ENCODE assay signal across 10 cellular contexts in the genomic region with DNA sequence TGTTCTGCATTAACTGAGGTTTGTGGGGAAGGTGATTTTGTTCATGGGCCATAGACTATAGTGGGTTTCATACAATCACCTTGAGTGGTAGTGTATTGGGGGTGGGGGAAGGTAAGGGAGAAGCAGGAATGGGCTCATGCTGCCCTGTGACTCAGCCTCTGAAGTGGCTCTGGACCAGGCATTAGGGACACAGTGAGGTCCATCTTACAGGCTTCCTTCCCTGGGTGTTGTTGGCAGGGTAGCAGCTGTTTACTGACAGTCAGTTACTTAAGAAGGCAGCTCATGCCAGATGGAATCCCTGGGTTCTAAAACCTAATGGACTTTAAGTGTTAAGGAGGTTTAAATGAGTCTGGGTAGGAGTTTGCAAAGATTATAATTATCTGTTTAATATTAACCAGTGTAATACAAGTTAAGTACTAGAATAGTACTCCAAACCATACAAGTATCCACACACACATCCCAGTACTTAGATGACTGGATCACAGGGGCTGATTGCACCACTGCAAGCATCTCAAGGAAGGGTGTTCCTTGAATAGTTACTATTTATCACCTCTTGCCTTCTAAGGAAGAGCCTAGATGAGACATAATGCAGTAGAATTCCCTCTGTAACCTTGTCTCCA. TPM values are rescaled to one million over a fixed set of nuclear protein-coding genes. Genes with fewer than 3 reads are reported as not detected.
DNase-seq lines count a peak whose midpoint lies in the region; ATAC-seq, FAIRE-seq and TF ChIP-seq lines count a peak whose summit lies in the region.
"Had no signal": no experiment of that assay in that cellular context is flagged by ENCODE, and none has a peak within 500 bp of the region (broad histone marks: within the 10 kb centered on the region; RNA-seq: fewer than 3 reads in every experiment).

No MANE protein-coding gene starts in this region.

- DNase-seq in NCI-H2171 treated with DMSO at 0.1 percent for 48 hours (lab: John Stamatoyannopoulos, UW): peak; percentile 13
- DNase-seq in NCI-H2171 (lab: John Stamatoyannopoulos, UW): no peak
- no peak for DNase-seq in GM12878 (ENCODE audit: low read depth, low spot score)
- DNase-seq in right atrium auricular region (ENCODE audit: low spot score): no peak
- DNase-seq in upper lobe of left lung: peak in 1 of 2 donors; percentile 82
- DNase-seq in T1000 (lab: John Stamatoyannopoulos, UW): no peak
- no peak for DNase-seq in urothelium cell line (ENCODE audit: low spot score)
- no peak for DNase-seq in activated T-cell treated with anti-CD3 and anti-CD28 coated beads, Interleukin-2, amount 50 U/mL, for 72 hours

- no peak overlapping the region for H3K27ac Mint-ChIP-seq in activated T-cell treated with anti-CD3 and anti-CD28 coated beads, Interleukin-2, amount 50 U/mL, for 72 hours

- intact Hi-C loops in GM12878 (cut with micrococcal nuclease; ENCODE audit: unreplicated experiment): no loop called here

- ATAC-seq in GM12878 (peak; percentile 27; the same call in 2 of the 3 replicates), upper lobe of left lung (ENCODE audit: low FRiP score in 2 of 2) (peak; percentile 73 to 88)
- no peak for ATAC-seq in activated T-cell treated with anti-CD3 and anti-CD28 coated beads, Interleukin-2, amount 50 U/mL, for 72 hours (replicated peaks in 1 of 2)

- SMC1A ChIA-PET in GM12878 (lab: Charles Lee; ENCODE audit: uncharacterized antibody, unreplicated experiment): interaction anchor here (1.1 to 1.4 kb wide), 3 partner anchors 12 to 107 kb away, joined by 3 to 6 read pairs (median 3); no protein-coding TSS in a partner anchor

- H3K36me3 ChIP-seq in GM12878 (ENCODE audit: control insufficient read depth in 2 of 2, insufficient read depth in 2 of 2, low read length in 1 of 2): no peaks in the 10 kb centered on the region
- peaks cover 13% of the 10 kb centered on the region for H3K36me3 ChIP-seq in right atrium auricular region
- H3K36me3 ChIP-seq in upper lobe of left lung: peaks cover 0 to 16% (median 5%) of the 10 kb centered on the region in 4 donors

- RAD21 ChIA-PET in GM12878 (lab: Charles Lee; ENCODE audit: unreplicated experiment): interaction anchor here (1.3 kb wide), 1 partner anchor 107 kb away, joined by 3 read pairs; no protein-coding TSS in a partner anchor

- H3K4me1 Mint-ChIP-seq in activated T-cell treated with anti-CD3 and anti-CD28 coated beads, Interleukin-2, amount 50 U/mL, for 72 hours (ENCODE audit: low read depth): peaks cover 22% of the 10 kb centered on the region

- no peaks in the 10 kb centered on the region for H3K27me3 Mint-ChIP-seq in activated T-cell treated with anti-CD3 and anti-CD28 coated beads, Interleukin-2, amount 50 U/mL, for 72 hours (ENCODE audit: low read depth)

- TF ChIP-seq POLR2A in GM12878 (IDR thresholded peaks at IDR 0.05; ENCODE audit: low read depth, low read length) (no peak), upper lobe of left lung (IDR thresholded peaks at IDR 0.05) (no peak)

- no peaks in the 10 kb centered on the region for H3K27me3 ChIP-seq in GM12878 (replicated peaks in 1 of 2; ENCODE audit: control insufficient read depth in 2 of 2, insufficient read depth in 2 of 2, low read length in 1 of 2)
- no peaks in the 10 kb centered on the region for H3K27me3 ChIP-seq in right atrium auricular region
- H3K27me3 ChIP-seq in upper lobe of left lung: no peaks in the 10 kb centered on the region

- TF ChIP-seq CTCF in GM12878 (IDR thresholded peaks at IDR 0.05 in 2 of 3, conservative IDR thresholded peaks at IDR 0.05 in 1 of 3; ENCODE audit: control insufficient read depth in 2 of 3, extremely low read depth in 1 of 3, insufficient read depth in 1 of 3, low read depth in 3 of 3, low read length in 3 of 3) (no peak), right atrium auricular region (IDR thresholded peaks at IDR 0.05) (no peak), upper lobe of left lung (IDR thresholded peaks at IDR 0.05) (no peak)

- H3K79me2 ChIP-seq in GM12878 (ENCODE audit: control insufficient read depth, insufficient read depth, low read length): no peaks in the 10 kb centered on the region

- peaks cover 0 to 3% of the 10 kb centered on the region in 2 donors for H3K36me3 Mint-ChIP-seq in activated T-cell treated with anti-CD3 and anti-CD28 coated beads, Interleukin-2, amount 50 U/mL, for 72 hours (ENCODE audit: insufficient read depth in 2 of 2)

- POLR2A ChIA-PET in GM12878 (lab: Charles Lee): interaction anchor here (0.5 kb wide), 1 partner anchor 189 kb away, joined by 3 read pairs; no protein-coding TSS in a partner anchor

- H2AFZ ChIP-seq in GM12878 (ENCODE audit: control insufficient read depth, low read depth, low read length): no peak overlapping the region

- peaks cover 0 to 2% of the 10 kb centered on the region in 2 donors for H3K9me3 Mint-ChIP-seq in activated T-cell treated with anti-CD3 and anti-CD28 coated beads, Interleukin-2, amount 50 U/mL, for 72 hours

- no peak overlapping the region for H3K9ac ChIP-seq in GM12878 (ENCODE audit: control insufficient read depth, insufficient read depth, low read length)

- no peaks in the 10 kb centered on the region for H4K20me1 ChIP-seq in GM12878 (ENCODE audit: control insufficient read depth, insufficient read depth)

- no peaks in the 10 kb centered on the region for H3K4me1 ChIP-seq in GM12878 (ENCODE audit: control insufficient read depth, insufficient read depth, low read length)
- peaks cover 0 to 82% of the 10 kb centered on the region in 2 donors for H3K4me1 ChIP-seq in right atrium auricular region
- peaks cover 31 to 41% (median 39%) of the 10 kb centered on the region in 4 donors for H3K4me1 ChIP-seq in upper lobe of left lung

- CTCF ChIA-PET in GM12878 (lab: Yijun Ruan, JAX): interaction anchor here (1.1 to 4.1 kb wide), 2 partner anchors 105 to 107 kb away, joined by 4 to 17 read pairs; no protein-coding TSS in a partner anchor

- H3K4me3 Mint-ChIP-seq in activated T-cell treated with anti-CD3 and anti-CD28 coated beads, Interleukin-2, amount 50 U/mL, for 72 hours: no peak overlapping the region

- H3K9me3 ChIP-seq in GM12878 (replicated peaks; ENCODE audit: control insufficient read depth, insufficient read depth, low read length) (no peaks in the 10 kb centered on the region), right atrium auricular region (no peaks in the 10 kb centered on the region), upper lobe of left lung (no peaks in the 10 kb centered on the region)

- H3K4me3 ChIP-seq in GM12878: no peak overlapping the region
- no peak overlapping the region for H3K4me3 ChIP-seq in right atrium auricular region
- no peak overlapping the region for H3K4me3 ChIP-seq in upper lobe of left lung

- H3K27ac ChIP-seq in GM12878 (ENCODE audit: control insufficient read depth, insufficient read depth) (no peak overlapping the region), right atrium auricular region (peak overlapping the region; percentile 97 to 98), upper lobe of left lung (peak overlapping the region in 3 of 4 donors; percentile 10 to 58 (median 51))

- in situ Hi-C loops in GM12878 (cut with MboI): no loop called here

- FAIRE-seq in GM12878 (lab: Jason Lieb, UNC): no peak
- no peak for FAIRE-seq in urothelium cell line (lab: Jason Lieb, UNC)
- FAIRE-seq: A204.1, colon had no signal

- BruUV-seq in GM12878 (replicated peaks; lab: Mats Ljungman, UMichigan): no TSS peak

- H3K4me2 ChIP-seq in GM12878 (ENCODE audit: control insufficient read depth, insufficient read depth): no peak overlapping the region

- TF ChIP-seq RAD21 in GM12878 (IDR thresholded peaks at IDR 0.05; ENCODE audit: insufficient read depth, low read depth, low read length): no peak

- TF ChIP-seq EP300 in GM12878 (IDR thresholded peaks at IDR 0.05; ENCODE audit: borderline replicate concordance in 1 of 2, control insufficient read depth in 1 of 2, low read depth in 2 of 2, low read length in 2 of 2) (no peak), upper lobe of left lung (IDR thresholded peaks at IDR 0.05) (peak in 2 of 4 donors; percentile 7 to 15)

TF ChIP-seq in GM12878, 131 proteins besides CTCF, POLR2A, EP300 and RAD21 (continues in another document):
- TF ChIP-seq, protein P1, sequence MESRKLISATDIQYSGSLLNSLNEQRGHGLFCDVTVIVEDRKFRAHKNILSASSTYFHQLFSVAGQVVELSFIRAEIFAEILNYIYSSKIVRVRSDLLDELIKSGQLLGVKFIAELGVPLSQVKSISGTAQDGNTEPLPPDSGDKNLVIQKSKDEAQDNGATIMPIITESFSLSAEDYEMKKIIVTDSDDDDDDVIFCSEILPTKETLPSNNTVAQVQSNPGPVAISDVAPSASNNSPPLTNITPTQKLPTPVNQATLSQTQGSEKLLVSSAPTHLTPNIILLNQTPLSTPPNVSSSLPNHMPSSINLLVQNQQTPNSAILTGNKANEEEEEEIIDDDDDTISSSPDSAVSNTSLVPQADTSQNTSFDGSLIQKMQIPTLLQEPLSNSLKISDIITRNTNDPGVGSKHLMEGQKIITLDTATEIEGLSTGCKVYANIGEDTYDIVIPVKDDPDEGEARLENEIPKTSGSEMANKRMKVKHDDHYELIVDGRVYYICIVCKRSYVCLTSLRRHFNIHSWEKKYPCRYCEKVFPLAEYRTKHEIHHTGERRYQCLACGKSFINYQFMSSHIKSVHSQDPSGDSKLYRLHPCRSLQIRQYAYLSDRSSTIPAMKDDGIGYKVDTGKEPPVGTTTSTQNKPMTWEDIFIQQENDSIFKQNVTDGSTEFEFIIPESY (IDR thresholded peaks at IDR 0.05): no peak

RNA-seq across cellular contexts. Expression of a gene that starts 59.3 kb away (rescaled TPM):
- total RNA-seq in GM12878 (2013; cell fraction: nucleolus; rRNA removed): 167 and 177 TPM in 2 replicates
- total RNA-seq in GM12878 (2014; rRNA removed) (47.7 and 57.0 TPM in 2 replicates), GM12878 (2014; rRNA removed; fragmentation: Illumina TruSeq; extraction: Trizol) (112 and 113 TPM in 2 replicates), GM12878 (2021) (116 and 122 TPM in 2 replicates), right atrium auricular region (100 to 1,000 TPM; 439 to 631 TPM), upper lobe of left lung (100 to 1,000 TPM; 233 to 388 (median 270) TPM)
- polyA plus RNA-seq in GM12878 (2011; ENCODE audit: low read depth): 30.2 TPM
- polyA plus RNA-seq in GM12878 (2011; rRNA removed) (47.5 and 60.9 TPM in 2 replicates), GM12878 (2014; fragmentation: Illumina TruSeq; extraction: Trizol) (138 and 140 TPM in 2 replicates), GM12878 (2014; fragmentation: Nextera tagmentation; extraction: Ambion mirVana) (10 to 100 TPM; 31.7 to 40.8 TPM), GM12878 (2014; rRNA removed) (47.4 and 55.1 TPM in 2 replicates), GM12878 (2016; fragmentation: Nextera tagmentation; extraction: Ambion mirVana) (10 to 100 TPM; 82.0 to 94.8 TPM)
- 23.8 and 28.7 TPM in 2 replicates for polyA plus RNA-seq in GM12878 (2011; cell fraction: cytosol; rRNA removed)
- polyA plus RNA-seq in GM12878 (2011; cell fraction: nucleus; rRNA removed): 55.4 and 59.6 TPM in 2 replicates
- 37.7 and 51.5 TPM in 2 replicates for polyA plus RNA-seq in GM12878 (2012)
- 28.5 and 37.1 TPM in 2 replicates for polyA minus RNA-seq in GM12878 (2011; rRNA and poly(A)+ RNA removed)
- 24.3 and 25.9 TPM in 2 replicates for polyA minus RNA-seq in GM12878 (2011; cell fraction: cytosol; rRNA and poly(A)+ RNA removed)
- polyA minus RNA-seq in GM12878 (2011; cell fraction: nucleus; rRNA and poly(A)+ RNA removed): 53.8 and 74.5 TPM in 2 replicates
- 100 to 1,000 TPM; 120 to 163 TPM for total RNA-seq in activated T-cell treated with anti-CD3 and anti-CD28 coated beads, Interleukin-2, amount 50 U/mL, for 72 hours

Comparison
In these comparisons a context has a peak if more than half of its experiments do, and no peak if none do; other contexts are left out.
1. ATAC-seq: peak in GM12878 (single experiment) and upper lobe of left lung (2 of 2); none in activated T-cell treated with anti-CD3 and anti-CD28 coated beads, Interleukin-2, amount 50 U/mL, for 72 hours (0 of 2).